ENCODE assay signal across 8 cellular contexts in the genomic region with DNA sequence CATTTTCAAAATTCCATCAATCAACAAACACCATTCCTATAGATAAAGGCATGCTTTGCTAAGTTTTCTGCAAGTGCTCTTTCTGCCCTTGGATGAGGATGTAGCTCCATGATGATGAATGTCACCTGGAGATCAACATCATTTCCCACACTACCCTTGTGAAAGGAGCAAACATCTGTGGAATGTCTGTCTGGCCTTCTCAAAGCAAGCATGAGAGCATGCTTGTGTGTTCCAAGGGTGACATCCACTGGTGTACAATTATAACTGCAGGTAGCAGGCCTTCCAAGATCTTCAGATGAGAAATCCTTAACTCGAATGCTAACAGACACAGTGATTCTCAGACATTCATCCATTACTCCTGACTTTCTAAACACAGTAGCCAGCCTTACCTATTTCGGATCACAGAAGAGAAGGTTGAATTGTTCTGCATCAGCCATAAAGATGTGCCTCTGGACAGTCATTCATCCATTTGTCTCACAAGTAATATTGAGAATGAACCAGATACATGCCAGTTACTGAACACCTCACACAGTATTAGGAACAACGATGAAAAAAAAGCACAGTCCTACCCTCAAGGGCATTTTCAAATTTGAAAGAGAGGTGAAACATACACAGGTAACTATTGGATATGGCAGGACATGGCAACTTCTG.
DNase-seq lines count a peak whose midpoint lies in the region; ATAC-seq and TF ChIP-seq lines count a peak whose summit lies in the region.

No MANE protein-coding gene starts in this region.

- H2AFZ ChIP-seq in DND-41 (ENCODE audit: low read depth, low read length): no peak overlapping the region

- H3K4me3 ChIP-seq in DND-41 (ENCODE audit: low read depth in 1 of 2, low read length in 2 of 2): no peak overlapping the region
- no peak overlapping the region for H3K4me3 ChIP-seq in right atrium auricular region

- H3K36me3 ChIP-seq in DND-41 (ENCODE audit: insufficient read depth, low read length) (no peaks in the 10 kb centered on the region), right atrium auricular region (no peaks in the 10 kb centered on the region)

- H3K9ac ChIP-seq in DND-41 (ENCODE audit: low read depth, low read length): no peak overlapping the region

- H3K79me2 ChIP-seq in DND-41 (ENCODE audit: insufficient read depth, low read length): no peaks in the 10 kb centered on the region

- DNase-seq in DND-41 (peak; percentile 43), NCI-H226 (peak; percentile 64), amniotic epithelial cell (ENCODE audit: low read depth) (peak; percentile 96), right atrium auricular region (ENCODE audit: low spot score) (peak; percentile 63), sciatic nerve (ENCODE audit: low spot score) (no peak)
- no peak for DNase-seq in effector CD4-positive, alpha-beta T cell

- H3K4me2 ChIP-seq in DND-41 (ENCODE audit: insufficient read depth, low read length): no peak overlapping the region

- no peaks in the 10 kb centered on the region for H4K20me1 ChIP-seq in DND-41 (ENCODE audit: insufficient read depth, low read length)

- H3K27me3 ChIP-seq in DND-41 (ENCODE audit: insufficient read depth, low read length, poor library complexity) (peaks cover 9% of the 10 kb centered on the region), right atrium auricular region (no peaks in the 10 kb centered on the region)

- peak; percentile 77 for ATAC-seq in DND-41 (ENCODE audit: insufficient read depth, low read depth)
- peak; percentile 89 for ATAC-seq in GM19397 (IDR thresholded peaks at IDR 0.05; ENCODE audit: unreplicated experiment)
- ATAC-seq in HG03432 (IDR thresholded peaks at IDR 0.05; ENCODE audit: unreplicated experiment): peak; percentile 95
- peak; percentile 95 for ATAC-seq in sciatic nerve

- TF ChIP-seq CTCF in DND-41 (IDR thresholded peaks at IDR 0.05; ENCODE audit: borderline replicate concordance, extremely low read depth, low read length, poor library complexity, severe bottlenecking) (peak; percentile 83), right atrium auricular region (IDR thresholded peaks at IDR 0.05) (peak; percentile 58 to 91)

- intact Hi-C loops in sciatic nerve (cut with DNase I): no loop called here

- H3K4me1 ChIP-seq in DND-41 (ENCODE audit: insufficient read depth, low read length): no peaks in the 10 kb centered on the region
- H3K4me1 ChIP-seq in right atrium auricular region: peaks cover 0 to 4% of the 10 kb centered on the region in 2 donors

- no peak overlapping the region for H3K27ac ChIP-seq in DND-41 (ENCODE audit: low read length)
- H3K27ac ChIP-seq in right atrium auricular region: no peak overlapping the region

- H3K9me3 ChIP-seq in DND-41 (ENCODE audit: insufficient read depth, low read length, severe bottlenecking): no peaks in the 10 kb centered on the region
- no peaks in the 10 kb centered on the region for H3K9me3 ChIP-seq in right atrium auricular region

Comparison
In these comparisons a context has a peak if more than half of its experiments do, and no peak if none do; other contexts are left out.
1. DNase-seq: peak in DND-41 (single experiment), NCI-H226 (single experiment), amniotic epithelial cell (single experiment) and right atrium auricular region (single experiment); none in sciatic nerve (single experiment) and effector CD4-positive, alpha-beta T cell (single experiment).
2. Peak in every context shown above with its lines, with median percentiles within 50 percentile points of each other: ATAC-seq.